ENCODE assay signal across 31 cellular contexts in genomic region chr9:91008568-91008967, GRCh38.
DNase-seq lines count a peak whose midpoint lies in the region; ATAC-seq and TF ChIP-seq lines count a peak whose summit lies in the region.
"Had no signal": no experiment of that assay in that cellular context is flagged by ENCODE, and none has a peak within 500 bp of the region (broad histone marks: within the 10 kb centered on the region; RNA-seq: fewer than 3 reads in every experiment).

No MANE protein-coding gene starts in this region.

- POLR2A ChIA-PET in T-cell (lab: Charles Lee) = no interaction called here

- H3K27ac Mint-ChIP-seq in T-cell = no peak overlapping the region
- H3K27ac Mint-ChIP-seq: B cell; CD14-positive monocyte; CD4-positive, alpha-beta memory T cell; CD4-positive, alpha-beta T cell; CD4-positive, CD25-positive, alpha-beta regulatory T cell; CD8-positive, alpha-beta T cell had no signal

- no peak for TF ChIP-seq POLR2A in esophagus muscularis mucosa (IDR thresholded peaks at IDR 0.05; ENCODE audit: low read depth)

- DNase-seq in esophagus muscularis mucosa (ENCODE audit: extremely low spot score) = peak; percentile 57
- peak; percentile 61 for DNase-seq in osteoblast (ENCODE audit: insufficient read length, low spot score, missing footprints)
- DNase-seq in NCI-H2107 treated with DMSO at 0.1 percent for 48 hours (lab: John Stamatoyannopoulos, UW; ENCODE audit: unreplicated experiment) = no peak
- DNase-seq in T-cell = no peak
- DNase-seq: 8988T; ACHN; AML-193; BE2C; C1 segment of cervical spinal cord; Caco-2; Calu3; CD4-positive, alpha-beta memory T cell; CD4-positive, alpha-beta T cell; CD4-positive, CD25-positive, alpha-beta regulatory T cell; CD8-positive, alpha-beta memory T cell; CD8-positive, alpha-beta T cell; COR-L47; DMS 273 treated with DMSO at 0.1 percent for 48 hours; DMS153; DMS53; DMS79; DMS79 treated with DMSO at 0.1 percent for 48 hours; DND-41; EL had no signal

- peaks cover 6% of the 10 kb centered on the region for H3K36me3 Mint-ChIP-seq in T-cell
- H3K36me3 Mint-ChIP-seq: CD14-positive monocyte; CD4-positive, alpha-beta memory T cell; CD4-positive, CD25-positive, alpha-beta regulatory T cell had no signal

- CTCF ChIA-PET in T-cell (lab: Charles Lee) = no interaction called here

- no peak for ATAC-seq in T-cell (replicated peaks in 1 of 4)
- ATAC-seq: A549; CD8-positive, alpha-beta T cell had no signal

- TF ChIP-seq CTCF in esophagus muscularis mucosa (IDR thresholded peaks at IDR 0.05) = no peak
- TF ChIP-seq CTCF in osteoblast (IDR thresholded peaks at IDR 0.05; ENCODE audit: extremely low read depth, low read depth, low read length) = no peak

- H3K9me3 Mint-ChIP-seq in T-cell = peaks cover 4 to 10% (median 10%) of the 10 kb centered on the region in 3 donors

- H3K79me2 ChIP-seq in osteoblast (ENCODE audit: insufficient read depth, low read length) = no peaks in the 10 kb centered on the region

- H3K4me1 ChIP-seq in esophagus muscularis mucosa = no peaks in the 10 kb centered on the region
- H3K4me1 ChIP-seq in osteoblast (ENCODE audit: insufficient read depth, low read length) = peaks cover 5% of the 10 kb centered on the region
- H3K4me1 ChIP-seq: A549; BE2C; BLaER1; BLaER1 treated with 17β-estradiol and CSF1 and Interleukin-3, amounts not matched to agents 10 nM and 100 nM; Caco-2 had no signal

- H3K27me3 Mint-ChIP-seq in T-cell = peaks cover 0 to 6% of the 10 kb centered on the region in 2 donors
- H3K27me3 Mint-ChIP-seq: CD4-positive, alpha-beta T cell had no signal

- no peak overlapping the region for H3K4me3 ChIP-seq in esophagus muscularis mucosa
- no peak overlapping the region for H3K4me3 ChIP-seq in osteoblast (ENCODE audit: insufficient read depth, low read length)
- H3K4me3 ChIP-seq: A549; BLaER1; BLaER1 treated with 17β-estradiol and CSF1 and Interleukin-3, amounts not matched to agents 10 nM and 100 nM had no signal

- H3K9me3 ChIP-seq in esophagus muscularis mucosa (peaks cover 0 to 8% (median 3%) of the 10 kb centered on the region in 4 donors), osteoblast (ENCODE audit: low read depth, low read length) (no peaks in the 10 kb centered on the region)
- H3K9me3 ChIP-seq: BE2C, Caco-2 had no signal

- WGBS in esophagus muscularis mucosa = 91% methylated on average over 3 of the region's 3 CpGs

- no peak overlapping the region for H3K4me2 ChIP-seq in osteoblast (ENCODE audit: insufficient read depth, low read length)
- H3K4me2 ChIP-seq: A549; BLaER1; BLaER1 treated with 17β-estradiol and CSF1 and Interleukin-3, amounts not matched to agents 10 nM and 100 nM had no signal

- no peak overlapping the region for H3K4me3 Mint-ChIP-seq in T-cell
- H3K4me3 Mint-ChIP-seq: B cell; CD14-positive monocyte; CD4-positive, alpha-beta memory T cell; CD4-positive, alpha-beta T cell; CD4-positive, CD25-positive, alpha-beta regulatory T cell; CD8-positive, alpha-beta memory T cell; CD8-positive, alpha-beta T cell had no signal

- H3K27me3 ChIP-seq in esophagus muscularis mucosa (peaks cover 0 to under 1% (median 0%) of the 10 kb centered on the region in 4 donors), osteoblast (ENCODE audit: insufficient read depth, low read length) (no peaks in the 10 kb centered on the region)
- H3K27me3 ChIP-seq: BE2C; BLaER1; BLaER1 treated with 17β-estradiol and CSF1 and Interleukin-3, amounts not matched to agents 10 nM and 100 nM had no signal

- intact Hi-C loops in esophagus muscularis mucosa (cut with DNase I) = no loop called here

- no peaks in the 10 kb centered on the region for H3K4me1 Mint-ChIP-seq in T-cell
- H3K4me1 Mint-ChIP-seq: B cell; CD14-positive monocyte; CD4-positive, alpha-beta memory T cell; CD4-positive, CD25-positive, alpha-beta regulatory T cell; CD8-positive, alpha-beta memory T cell had no signal

- H2AFZ ChIP-seq in osteoblast (ENCODE audit: low read length) = no peak overlapping the region

- TF ChIP-seq EP300 in esophagus muscularis mucosa (IDR thresholded peaks at IDR 0.05) = no peak

- H4K20me1 ChIP-seq in osteoblast (ENCODE audit: insufficient read depth, low read length) = no peaks in the 10 kb centered on the region
- H4K20me1 ChIP-seq: BLaER1; BLaER1 treated with 17β-estradiol and CSF1 and Interleukin-3, amounts not matched to agents 10 nM and 100 nM had no signal

- H3K27ac ChIP-seq in esophagus muscularis mucosa (replicated peaks in 1 of 4) (no peak overlapping the region), osteoblast (ENCODE audit: low read depth, low read length) (no peak overlapping the region)
- H3K27ac ChIP-seq: 22Rv1; A549; BLaER1; BLaER1 treated with 17β-estradiol and CSF1 and Interleukin-3, amounts not matched to agents 10 nM and 100 nM; C4-2B had no signal

- no peaks in the 10 kb centered on the region for H3K36me3 ChIP-seq in esophagus muscularis mucosa
- no peaks in the 10 kb centered on the region for H3K36me3 ChIP-seq in osteoblast (ENCODE audit: insufficient read depth, low read length)
- H3K36me3 ChIP-seq: BE2C, BLaER1 had no signal

Comparison
In these comparisons a context has a peak if more than half of its experiments do, and no peak if none do; other contexts are left out.
1. DNase-seq: peak in esophagus muscularis mucosa (single experiment) and osteoblast (single experiment); none in NCI-H2107 treated with DMSO at 0.1 percent for 48 hours (single experiment) and T-cell (0 of 34).